Comparison of ENCODE assay signal across 23 cellular contexts in the genomic region with DNA sequence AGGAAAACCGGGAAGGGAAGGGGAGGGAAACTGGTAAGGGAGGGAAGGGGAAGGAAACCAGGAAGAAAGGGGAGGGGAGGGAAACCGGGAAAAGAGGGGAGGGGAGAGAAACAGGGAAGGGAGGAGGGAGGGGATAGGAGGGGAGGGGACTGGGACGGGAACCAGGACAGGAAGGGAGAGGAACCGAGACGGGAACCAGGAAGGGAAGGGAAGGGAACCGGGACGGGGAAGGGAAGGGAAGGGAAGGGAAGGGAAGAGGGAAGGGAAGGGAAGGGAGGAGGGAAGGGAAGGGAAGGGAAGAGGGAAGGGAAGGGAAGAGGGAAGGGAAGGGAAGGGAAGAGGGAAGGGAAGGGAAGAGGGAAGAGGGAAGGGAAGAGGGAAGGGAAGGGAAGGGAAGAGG. TPM values are rescaled to one million over a fixed set of nuclear protein-coding genes. Genes with fewer than 3 reads are reported as not detected.
"Had no signal": no experiment of that assay in that cellular context is flagged by ENCODE, and none has a peak within 500 bp of the region (broad histone marks: within the 10 kb centered on the region; RNA-seq: fewer than 3 reads in every experiment).

No MANE protein-coding gene starts in this region.

- ATAC-seq: left cardiac atrium; lower lobe of right lung; natural killer cell treated with Interleukin-12 subunit alpha and Interleukin-12 subunit beta and Interleukin-15 and Interleukin-18, amount 100 ng/mL, for 72 hours had no signal

- H3K4me2 ChIP-seq: hepatocyte, neural progenitor cell had no signal

- H3K36me3 Mint-ChIP-seq: natural killer cell treated with Interleukin-12 subunit alpha and Interleukin-12 subunit beta and Interleukin-15 and Interleukin-18, amount 100 ng/mL, for 72 hours had no signal

- DNase-seq: effector CD8-positive, alpha-beta T cell; foreskin melanocyte; head of caudate nucleus; kidney; left cardiac atrium; left ventricle myocardium inferior; lower lobe of right lung; mesenchymal stem cell; midbrain; nucleus accumbens; ovary; small intestine; stimulated activated CD4-positive, alpha-beta T cell treated with anti-CD3 and anti-CD28 coated beads, Interleukin-12 subunit alpha, Interleukin-12 subunit beta, amount 100 ng/mL, for 4 hours; stimulated activated naive CD4-positive, alpha-beta T cell treated with Interleukin-2 at 50 U/mL for 16 hours; tibial artery; upper lobe of left lung; uterus had no signal

- FAIRE-seq: kidney, small intestine had no signal

- H3K4me3 Mint-ChIP-seq: natural killer cell treated with Interleukin-12 subunit alpha and Interleukin-12 subunit beta and Interleukin-15 and Interleukin-18, amount 100 ng/mL, for 72 hours; neural progenitor cell had no signal

- H3K36me3 ChIP-seq: left ventricle myocardium inferior, lower lobe of right lung, neural progenitor cell, ovary, right atrium auricular region, tibial artery, upper lobe of left lung, uterus had no signal

- H3K9me3 ChIP-seq: left ventricle myocardium inferior, lower lobe of right lung, ovary, right atrium auricular region, upper lobe of left lung, uterus had no signal

- H3K9ac ChIP-seq: neural progenitor cell had no signal

- H3K79me2 ChIP-seq: hepatocyte had no signal

- H3K4me3 ChIP-seq: hepatocyte, left ventricle myocardium inferior, lower lobe of right lung, neural progenitor cell, ovary, right atrium auricular region, tibial artery, upper lobe of left lung, uterus had no signal

- H3K27me3 ChIP-seq: hepatocyte, ovary, right atrium auricular region, tibial artery, upper lobe of left lung, uterus had no signal

- H3K27ac Mint-ChIP-seq: natural killer cell treated with Interleukin-12 subunit alpha and Interleukin-12 subunit beta and Interleukin-15 and Interleukin-18, amount 100 ng/mL, for 72 hours; neural progenitor cell had no signal

- H3K27ac ChIP-seq: hepatocyte, left ventricle myocardium inferior, lower lobe of right lung, neural progenitor cell, ovary, right atrium auricular region, tibial artery, upper lobe of left lung, uterus had no signal

- H2AFZ ChIP-seq: hepatocyte, neural progenitor cell had no signal

- H3K4me1 ChIP-seq: left ventricle myocardium inferior, lower lobe of right lung, neural progenitor cell, right atrium auricular region, tibial artery, upper lobe of left lung, uterus had no signal

RNA-seq across cellular contexts. Expression of a gene that starts 13.6 kb away (rescaled TPM):
- total RNA-seq: dermis microvascular lymphatic vessel endothelial cell; natural killer cell treated with Interleukin-12 subunit alpha and Interleukin-12 subunit beta and Interleukin-15 and Interleukin-18, amount 100 ng/mL, for 72 hours; posterior vena cava had no signal
- polyA plus RNA-seq: hepatocyte had no signal
